Comparison of ENCODE assay signal across 25 cellular contexts in the genomic region with DNA sequence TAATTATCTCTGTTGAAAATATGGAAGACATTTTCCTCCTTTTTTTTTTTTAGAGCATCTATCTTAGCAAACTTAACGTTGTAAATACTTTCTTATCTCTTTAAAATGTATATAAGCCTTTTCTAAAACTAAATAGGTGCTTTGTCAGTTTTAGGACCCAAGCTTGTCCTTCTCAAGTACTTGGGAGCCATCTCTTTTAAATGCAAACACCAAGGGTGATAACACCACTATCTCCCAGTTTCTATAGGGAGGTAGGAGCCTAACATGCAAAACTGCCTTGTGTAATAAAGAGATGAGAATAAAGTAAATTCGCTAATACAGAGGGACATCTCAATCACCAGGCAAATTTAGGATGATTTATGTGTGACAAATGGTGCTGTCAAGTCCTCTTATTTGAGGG.
"Had no signal": no experiment of that assay in that cellular context is flagged by ENCODE, and none has a peak within 500 bp of the region (broad histone marks: within the 10 kb centered on the region; RNA-seq: fewer than 3 reads in every experiment).

No MANE protein-coding gene starts in this region.

- H3K4me3 Mint-ChIP-seq: IgD-negative memory B cell, T-cell had no signal

- H3K9ac ChIP-seq: KMS-11, SK-N-SH had no signal

- H3K4me1 Mint-ChIP-seq: IgD-negative memory B cell, T-cell had no signal

- H3K9me3 ChIP-seq: SK-N-SH had no signal

- DNase-seq: Kasumi-1, MV-4-11, NCI-H1048, NCI-H1105, NCI-H1436 treated with DMSO at 0.1 percent for 48 hours, NCI-H1694, NCI-H187 treated with DMSO at 0.1 percent for 48 hours, NCI-H2029 treated with DMSO at 0.1 percent for 48 hours, NCI-H2171 treated with DMSO at 0.1 percent for 48 hours, NCI-H345, NCI-H446 treated with DMSO at 0.1 percent for 48 hours, NCI-H510A treated with DMSO at 0.1 percent for 48 hours, NCI-H69, NCI-H774, PC-3, SHP77, SK-N-SH, SW 1271, T-cell had no signal

- H3K27ac Mint-ChIP-seq: IgD-negative memory B cell, T-cell had no signal

- H3K36me3 Mint-ChIP-seq: IgD-negative memory B cell, T-cell had no signal

- H3K27me3 Mint-ChIP-seq: IgD-negative memory B cell, T-cell had no signal

- H3K27ac ChIP-seq: HL-60, KMS-11, RWPE1 had no signal

- ATAC-seq: K562, Panc1, PC-3, T-cell had no signal

- H3K4me3 ChIP-seq: K562 had no signal
